Comparison of ENCODE assay signal across 28 cellular contexts in genomic region chr17:4090898-4091297, GRCh38. TPM values are rescaled to one million over a fixed set of nuclear protein-coding genes. Genes with fewer than 3 reads are reported as not detected.
DNase-seq lines count a peak whose midpoint lies in the region; ATAC-seq and TF ChIP-seq lines count a peak whose summit lies in the region.
"Had no signal": no experiment of that assay in that cellular context is flagged by ENCODE, and none has a peak within 500 bp of the region (broad histone marks: within the 10 kb centered on the region; RNA-seq: fewer than 3 reads in every experiment).

No MANE protein-coding gene starts in this region.

- H3K4ac ChIP-seq in H9 (ENCODE audit: low read depth, low read length) = no peak overlapping the region

- no peak overlapping the region for H4K91ac ChIP-seq in H9 (ENCODE audit: insufficient read length, low read depth, low read length)

- H3K18ac ChIP-seq in H9 (ENCODE audit: insufficient read length, low read depth, low read length) = no peak overlapping the region

- H3K4me3 Mint-ChIP-seq in H9 = no peak overlapping the region
- H3K4me3 Mint-ChIP-seq: activated naive CD8-positive, alpha-beta T cell; CD4-positive, CD25-positive, alpha-beta regulatory T cell; endodermal cell; naive B cell had no signal

- peak; percentile 90 to 92 for ATAC-seq in gastrocnemius medialis
- ATAC-seq: body of pancreas, heart right ventricle, left colon had no signal

- peaks cover 20% of the 10 kb centered on the region for H3K36me3 ChIP-seq in fibroblast of lung (ENCODE audit: control insufficient read depth, insufficient read depth, low read length)
- H3K36me3 ChIP-seq in gastrocnemius medialis = peaks cover 0 to 91% of the 10 kb centered on the region in 2 donors

- no peaks in the 10 kb centered on the region for H3K79me2 ChIP-seq in fibroblast of lung (ENCODE audit: control insufficient read depth, insufficient read depth, low read length)
- no peaks in the 10 kb centered on the region for H3K79me2 ChIP-seq in H9 (ENCODE audit: insufficient read depth, low read length)

- no peak overlapping the region for H4K8ac ChIP-seq in H9 (replicated peaks; ENCODE audit: insufficient read length, low read depth, low read length)

- H3K9me3 ChIP-seq in fibroblast of lung (ENCODE audit: control insufficient read depth, insufficient read depth, low read depth, low read length) (no peaks in the 10 kb centered on the region), gastrocnemius medialis (no peaks in the 10 kb centered on the region), H9 (ENCODE audit: control insufficient read depth, low read depth, low read length) (no peaks in the 10 kb centered on the region)
- H3K9me3 ChIP-seq: body of pancreas, esophagus squamous epithelium, heart right ventricle, vagina had no signal

- H2BK5ac ChIP-seq in H9 (ENCODE audit: insufficient read length, low read length) = no peak overlapping the region

- H3K23me2 ChIP-seq in H9 (ENCODE audit: insufficient read length, low read depth, low read length, poor library complexity, severe bottlenecking) = no peaks in the 10 kb centered on the region

- no peak overlapping the region for H3K9ac ChIP-seq in fibroblast of lung (ENCODE audit: insufficient read depth, low read length)
- H3K9ac ChIP-seq in H9 (ENCODE audit: extremely low read depth, insufficient read length, low read length) = no peak overlapping the region

- H3K4me2 ChIP-seq in fibroblast of lung (ENCODE audit: extremely low read depth, insufficient read depth, low read length) = no peak overlapping the region
- no peak overlapping the region for H3K4me2 ChIP-seq in H9 (ENCODE audit: insufficient read depth, insufficient read length, low read length)

- H3K4me3 ChIP-seq in fibroblast of lung (replicated peaks in 1 of 4; ENCODE audit: control extremely low read depth in 1 of 4, insufficient read depth in 1 of 4, low read depth in 3 of 4, low read length in 4 of 4) (no peak overlapping the region), gastrocnemius medialis (no peak overlapping the region), lower leg skin (ENCODE audit: low read depth, poor library complexity, severe bottlenecking) (no peak overlapping the region)
- H3K4me3 ChIP-seq: body of pancreas, coronary artery, esophagus squamous epithelium, heart right ventricle, vagina had no signal

- 79 to 94% methylated on average over 2 of the region's 2 CpGs for WGBS in lower leg skin, 2 donors
- no CpG with 5 or more reads among the region's 2 CpGs for WGBS in H9 (ENCODE audit: extremely low coverage, insufficient read length, low lambda C conversion rate)

- TF ChIP-seq CTCF in fibroblast of lung (conservative IDR thresholded peaks at IDR 0.05 in 1 of 2, IDR thresholded peaks at IDR 0.05 in 1 of 2; ENCODE audit: low read depth in 1 of 2, low read length in 2 of 2) (no peak), gastrocnemius medialis (IDR thresholded peaks at IDR 0.05 in 4 of 5, conservative IDR thresholded peaks at IDR 0.05 in 1 of 5) (no peak), lower leg skin (IDR thresholded peaks at IDR 0.05) (no peak), H9 (conservative IDR thresholded peaks at IDR 0.05) (no peak)

- H3K27me3 Mint-ChIP-seq in H9 (ENCODE audit: low read depth) = no peaks in the 10 kb centered on the region
- H3K27me3 Mint-ChIP-seq: activated naive CD8-positive, alpha-beta T cell; CD4-positive, CD25-positive, alpha-beta regulatory T cell; naive B cell had no signal

- H3K23ac ChIP-seq in H9 (ENCODE audit: insufficient read length, low read depth, low read length) = no peak overlapping the region

- no peaks in the 10 kb centered on the region for H4K20me1 ChIP-seq in fibroblast of lung (ENCODE audit: control insufficient read depth, extremely low read depth, insufficient read depth, low read length)
- no peaks in the 10 kb centered on the region for H4K20me1 ChIP-seq in H9 (ENCODE audit: control insufficient read depth, insufficient read depth, insufficient read length)

- TF ChIP-seq POLR2A in gastrocnemius medialis (IDR thresholded peaks at IDR 0.05) = no peak
- no peak for TF ChIP-seq POLR2A in lower leg skin (IDR thresholded peaks at IDR 0.05)

- peaks cover 0 to 68% (median 39%) of the 10 kb centered on the region in 3 experiments; a peak in 6 of 7 replicates for H3K36me3 Mint-ChIP-seq in H9 (ENCODE audit: insufficient read depth in 1 of 3, low read depth in 3 of 3)

- no peaks in the 10 kb centered on the region for H3K9me3 Mint-ChIP-seq in H9
- H3K9me3 Mint-ChIP-seq: activated T-helper 2 cell treated with anti-CD3 and anti-CD28 coated beads, Interferon-gamma antibody, Interleukin-2, Interleukin-4, amounts not matched to agents 10 μg/mL and 5 μg/mL and 100 μg/mL, durations not matched to agents 14 hours and 24 hours and 36 hours; CD4-positive, CD25-positive, alpha-beta regulatory T cell; endodermal cell; naive B cell had no signal

- H3K14ac ChIP-seq in H9 (ENCODE audit: insufficient read depth, low read length) = no peak overlapping the region

- H4K5ac ChIP-seq in H9 (ENCODE audit: insufficient read length, low read depth, low read length) = no peak overlapping the region

- H2AFZ ChIP-seq in fibroblast of lung (ENCODE audit: low read length) (no peak overlapping the region), H9 (ENCODE audit: low read length) (no peak overlapping the region)

- peak; percentile 9 for DNase-seq in ELR (ENCODE audit: low read depth)
- DNase-seq in amniotic epithelial cell (ENCODE audit: low read depth) = peak; percentile 57
- peak; percentile 9 to 17 for DNase-seq in fibroblast of lung (ENCODE audit: low read depth in 2 of 2)
- peak; percentile 41 to 61 for DNase-seq in gastrocnemius medialis
- no peak for DNase-seq in NCI-H1105 (lab: John Stamatoyannopoulos, UW)
- no peak for DNase-seq in OCI-M1 (lab: John Stamatoyannopoulos, UW)
- no peak for DNase-seq in lower leg skin (ENCODE audit: low spot score in 2 of 2)
- DNase-seq in H9 = no peak
- DNase-seq: activated CD4-positive, alpha-beta T cell treated with anti-CD3 and anti-CD28 coated beads, Interleukin-2, amount 50 U/mL, for 48 hours; activated CD8-positive, alpha-beta memory T cell treated with anti-CD3 and anti-CD28 coated beads, Interleukin-2, amount 50 U/mL, for 4 hours; body of pancreas; CD4-positive, CD25-positive, alpha-beta regulatory T cell; endodermal cell; esophagus squamous epithelium; heart right ventricle; left colon; mesendoderm; MM.1S; naive B cell; NCI-H146; NCI-H510A; occipital lobe; stimulated activated CD4-positive, alpha-beta T cell treated with anti-CD3 and anti-CD28 coated beads, Interleukin-2, amount 100 ng/mL, for 48 hours; stimulated activated naive CD4-positive, alpha-beta T cell had no signal

- no peak overlapping the region for H2BK15ac ChIP-seq in H9 (ENCODE audit: low read depth, low read length)

- H2BK120ac ChIP-seq in H9 (ENCODE audit: low read depth, low read length, poor library complexity, severe bottlenecking) = no peak overlapping the region

- H3K79me1 ChIP-seq in H9 (ENCODE audit: insufficient read depth, low read depth, low read length, poor library complexity, severe bottlenecking) = no peaks in the 10 kb centered on the region

- H3K4me1 Mint-ChIP-seq in H9 = no peaks in the 10 kb centered on the region
- H3K4me1 Mint-ChIP-seq: endodermal cell had no signal

- intact Hi-C loops in gastrocnemius medialis (cut with DNase I; ENCODE audit: low total_unique reads) (no loop called here), lower leg skin (cut with DNase I; ENCODE audit: low total_unique reads) (no loop called here)

- no peak overlapping the region for H2BK20ac ChIP-seq in H9 (ENCODE audit: low read depth, low read length, poor library complexity, severe bottlenecking)

- no peak overlapping the region for H3K27ac ChIP-seq in fibroblast of lung (ENCODE audit: insufficient read depth, low read length)
- peak overlapping the region; percentile 41 to 68 (median 54) for H3K27ac ChIP-seq in gastrocnemius medialis
- no peak overlapping the region for H3K27ac ChIP-seq in H9 (ENCODE audit: insufficient read length, low read depth, low read length)
- H3K27ac ChIP-seq: body of pancreas, coronary artery, heart right ventricle, vagina had no signal

- H3T11ph ChIP-seq in H9 (ENCODE audit: low read length) = no peak overlapping the region

- in situ Hi-C loops in gastrocnemius medialis (cut with MboI; ENCODE audit: low sequenced_read_pairs in 4 of 4) = no loop called here

- no peak overlapping the region for H2AK5ac ChIP-seq in H9 (ENCODE audit: insufficient read length, low read length)

- H3K27ac Mint-ChIP-seq in H9 = 0 out of 7 replicates have a peak overlapping the region, but pooled peaks of 1 of the 3 experiments have one; percentile 6
- H3K27ac Mint-ChIP-seq: activated naive CD8-positive, alpha-beta T cell; activated T-helper 2 cell treated with anti-CD3 and anti-CD28 coated beads, Interferon-gamma antibody, Interleukin-2, Interleukin-4, amounts not matched to agents 10 μg/mL and 5 μg/mL and 100 μg/mL, durations not matched to agents 14 hours and 24 hours and 36 hours; endodermal cell; naive B cell had no signal

- no peaks in the 10 kb centered on the region for H3K27me3 ChIP-seq in fibroblast of lung (ENCODE audit: control insufficient read depth, insufficient read depth, low read length)
- no peaks in the 10 kb centered on the region for H3K27me3 ChIP-seq in gastrocnemius medialis
- H3K27me3 ChIP-seq in H9 (ENCODE audit: insufficient read depth, low read length) = no peaks in the 10 kb centered on the region
- H3K27me3 ChIP-seq: body of pancreas, esophagus squamous epithelium, heart right ventricle, vagina had no signal

- no peaks in the 10 kb centered on the region for H3K4me1 ChIP-seq in fibroblast of lung (ENCODE audit: control insufficient read depth, extremely low read depth, insufficient read depth, low read length)
- no peaks in the 10 kb centered on the region for H3K4me1 ChIP-seq in gastrocnemius medialis
- no peaks in the 10 kb centered on the region for H3K4me1 ChIP-seq in H9 (ENCODE audit: insufficient read depth, low read length)
- H3K4me1 ChIP-seq: body of pancreas, esophagus squamous epithelium, heart right ventricle, vagina had no signal

- no peak overlapping the region for H3K56ac ChIP-seq in H9 (ENCODE audit: insufficient read length, low read depth, low read length)

- no peak overlapping the region for H2BK12ac ChIP-seq in H9 (ENCODE audit: insufficient read length, low read depth, low read length)

RNA-seq across cellular contexts. Expression of gene ZZEF1, which starts 51.9 kb away (rescaled TPM):
- total RNA-seq in fibroblast of lung (22.6 and 32.9 TPM in 2 replicates), gastrocnemius medialis (10 to 100 TPM; 66.9 to 84.6 (median 73.5) TPM), lower leg skin (10 to 100 TPM; 39.1 to 67.4 (median 53.9) TPM), H9 (2021) (17.4 and 22.1 TPM in 2 replicates)
- 14.1 and 14.5 TPM in 2 replicates for polyA plus RNA-seq in fibroblast of lung
- polyA plus RNA-seq in fibroblast of lung (2012) = 12.1 and 12.5 TPM in 2 replicates
- 66.0 and 114 TPM in 2 replicates for polyA minus RNA-seq in fibroblast of lung (ENCODE audit: low replicate concordance)

RNA-seq across cellular contexts. Expression of gene CYB5D2, which starts 52.1 kb away (rescaled TPM):
- total RNA-seq in fibroblast of lung = 23.4 and 35.7 TPM in 2 replicates
- 18.4 and 19.3 TPM in 2 replicates for polyA plus RNA-seq in fibroblast of lung
- polyA plus RNA-seq in fibroblast of lung (2012) = 16.3 and 19.5 TPM in 2 replicates
- 30.8 and 44.1 TPM in 2 replicates for polyA minus RNA-seq in fibroblast of lung (ENCODE audit: low replicate concordance)
- total RNA-seq in gastrocnemius medialis = 10 to 100 TPM in 3 of 4 donors, 1 to 10 TPM in 1; 9.5 to 24.0 (median 18.6) TPM
- 10 to 100 TPM; 23.9 to 41.9 (median 33.0) TPM for total RNA-seq in lower leg skin
- total RNA-seq in H9 (2021) = 7.8 and 8.4 TPM in 2 replicates

Comparison
In these comparisons a context has a peak if more than half of its experiments do, and no peak if none do; other contexts are left out.
1. DNase-seq: peak in ELR (single experiment), amniotic epithelial cell (single experiment), fibroblast of lung (2 of 2) and gastrocnemius medialis (2 of 2); none in NCI-H1105 (single experiment), OCI-M1 (single experiment), lower leg skin (0 of 2) and H9 (single experiment).
2. H3K27ac ChIP-seq: peak in gastrocnemius medialis (4 of 4); none in fibroblast of lung (single experiment) and H9 (single experiment).